In genomic region chr5:173673295-173674170, GRCh38 we compare ENCODE assay signal across 14 cellular contexts. TPM values are rescaled to one million over a fixed set of nuclear protein-coding genes. Genes with fewer than 3 reads are reported as not detected.
DNase-seq lines count a peak whose midpoint lies in the region; ATAC-seq and TF ChIP-seq lines count a peak whose summit lies in the region.
"Had no signal": no experiment of that assay in that cellular context is flagged by ENCODE, and none has a peak within 500 bp of the region (broad histone marks: within the 10 kb centered on the region; RNA-seq: fewer than 3 reads in every experiment).

No MANE protein-coding gene starts in this region.

- 35% methylated on average over 16 of the region's 16 CpGs for WGBS in right cardiac atrium

- intact Hi-C loops in left cardiac atrium (cut with DNase I), result no loop called here
- intact Hi-C loops in right cardiac atrium (cut with DNase I), result no loop called here

- H2AFZ ChIP-seq in neuron (ENCODE audit: low read depth, low read length), result no peak overlapping the region

- no peaks in the 10 kb centered on the region for H3K27me3 ChIP-seq in cardiac muscle cell
- H3K27me3 ChIP-seq in right cardiac atrium (ENCODE audit: control insufficient read depth, insufficient read depth), result no peaks in the 10 kb centered on the region
- no peaks in the 10 kb centered on the region for H3K27me3 ChIP-seq in neuron (ENCODE audit: insufficient read depth, low read length)
- H3K27me3 ChIP-seq: Peyer's patch had no signal

- H3K27ac ChIP-seq in cardiac muscle cell (peak overlapping the region; percentile 41), right cardiac atrium (ENCODE audit: low read length) (peak overlapping the region; percentile 50)
- H3K27ac ChIP-seq: HL-60, Peyer's patch, WERI-Rb-1 had no signal

- H3K4me1 ChIP-seq in cardiac muscle cell (ENCODE audit: low read depth) (peaks cover 16% of the 10 kb centered on the region), right cardiac atrium (ENCODE audit: control insufficient read depth, insufficient read depth, low read length) (peaks cover 17% of the 10 kb centered on the region), neuron (ENCODE audit: insufficient read depth, low read length) (peaks cover 25% of the 10 kb centered on the region)
- H3K4me1 ChIP-seq: Peyer's patch had no signal

- H3K9me3 ChIP-seq in cardiac muscle cell (ENCODE audit: low read depth) (no peaks in the 10 kb centered on the region), right cardiac atrium (ENCODE audit: control insufficient read depth, low read length) (no peaks in the 10 kb centered on the region), neuron (ENCODE audit: low read length) (no peaks in the 10 kb centered on the region)
- H3K9me3 ChIP-seq: Peyer's patch had no signal

- DNase-seq in cardiac muscle cell (ENCODE audit: low read depth in 1 of 2, low spot score in 1 of 2) (no peak), left cardiac atrium (no peak), right cardiac atrium (no peak), HuH-7.5 (ENCODE audit: low spot score) (no peak)
- no peak for DNase-seq in stimulated activated naive CD8-positive, alpha-beta T cell treated with anti-CD3 and anti-CD28 coated beads, Interleukin-15, Interleukin-2, amounts not matched to agents 100 U/mL and 50 U/mL, for 24 hours
- DNase-seq in stimulated activated CD4-positive, alpha-beta T cell treated with anti-CD3 and anti-CD28 coated beads, Interleukin-12 subunit alpha, Interleukin-12 subunit beta, amount 100 ng/mL, for 4 hours, result no peak
- DNase-seq: activated effector memory CD4-positive, alpha-beta T cell treated with Interleukin-2 at 50 U/mL for 16 hours; COR-L47; NCI-H1694 treated with DMSO at 0.1 percent for 48 hours; Peyer's patch; WERI-Rb-1 had no signal

- H3K4me3 ChIP-seq in cardiac muscle cell (no peak overlapping the region), right cardiac atrium (ENCODE audit: low read length) (no peak overlapping the region), neuron (ENCODE audit: low read length) (peak overlapping the region; percentile 3)
- H3K4me3 ChIP-seq: Peyer's patch had no signal

- TF ChIP-seq CTCF in cardiac muscle cell (IDR thresholded peaks at IDR 0.05; ENCODE audit: low read depth, low read length), result no peak

- ATAC-seq in left cardiac atrium (no peak), right cardiac atrium (peak; percentile 35 to 51), GM19351 (IDR thresholded peaks at IDR 0.05; ENCODE audit: unreplicated experiment) (no peak)
- no peak for ATAC-seq in stimulated activated naive CD8-positive, alpha-beta T cell treated with anti-CD3 and anti-CD28 coated beads, Interleukin-15, Interleukin-2, amounts not matched to agents 100 U/mL and 50 U/mL, for 24 hours

- H3K36me3 ChIP-seq in cardiac muscle cell (no peaks in the 10 kb centered on the region), neuron (ENCODE audit: insufficient read depth, low read length) (no peaks in the 10 kb centered on the region)
- H3K36me3 ChIP-seq: Peyer's patch, WERI-Rb-1 had no signal

RNA-seq across cellular contexts. Expression of gene BOD1, which starts 57.1 kb away (rescaled TPM):
- total RNA-seq in cardiac muscle cell (94.9 and 96.3 TPM in 2 replicates), left cardiac atrium (10 to 100 TPM; 43.4 to 45.6 TPM), right cardiac atrium (10 to 100 TPM; 42.7 to 53.6 (median 46.8) TPM)
- polyA plus RNA-seq in cardiac muscle cell (80.5 and 101 TPM in 2 replicates), right cardiac atrium (29.0 TPM)

Comparison
In these comparisons a context has a peak if more than half of its experiments do, and no peak if none do; other contexts are left out.
1. ATAC-seq: peak in right cardiac atrium (2 of 2); none in left cardiac atrium (0 of 2), stimulated activated naive CD8-positive, alpha-beta T cell treated with anti-CD3 and anti-CD28 coated beads, Interleukin-15, Interleukin-2, amounts not matched to agents 100 U/mL and 50 U/mL, for 24 hours (single experiment) and GM19351 (single experiment).